Comparison of ENCODE assay signal across 8 cellular contexts in the genomic region with DNA sequence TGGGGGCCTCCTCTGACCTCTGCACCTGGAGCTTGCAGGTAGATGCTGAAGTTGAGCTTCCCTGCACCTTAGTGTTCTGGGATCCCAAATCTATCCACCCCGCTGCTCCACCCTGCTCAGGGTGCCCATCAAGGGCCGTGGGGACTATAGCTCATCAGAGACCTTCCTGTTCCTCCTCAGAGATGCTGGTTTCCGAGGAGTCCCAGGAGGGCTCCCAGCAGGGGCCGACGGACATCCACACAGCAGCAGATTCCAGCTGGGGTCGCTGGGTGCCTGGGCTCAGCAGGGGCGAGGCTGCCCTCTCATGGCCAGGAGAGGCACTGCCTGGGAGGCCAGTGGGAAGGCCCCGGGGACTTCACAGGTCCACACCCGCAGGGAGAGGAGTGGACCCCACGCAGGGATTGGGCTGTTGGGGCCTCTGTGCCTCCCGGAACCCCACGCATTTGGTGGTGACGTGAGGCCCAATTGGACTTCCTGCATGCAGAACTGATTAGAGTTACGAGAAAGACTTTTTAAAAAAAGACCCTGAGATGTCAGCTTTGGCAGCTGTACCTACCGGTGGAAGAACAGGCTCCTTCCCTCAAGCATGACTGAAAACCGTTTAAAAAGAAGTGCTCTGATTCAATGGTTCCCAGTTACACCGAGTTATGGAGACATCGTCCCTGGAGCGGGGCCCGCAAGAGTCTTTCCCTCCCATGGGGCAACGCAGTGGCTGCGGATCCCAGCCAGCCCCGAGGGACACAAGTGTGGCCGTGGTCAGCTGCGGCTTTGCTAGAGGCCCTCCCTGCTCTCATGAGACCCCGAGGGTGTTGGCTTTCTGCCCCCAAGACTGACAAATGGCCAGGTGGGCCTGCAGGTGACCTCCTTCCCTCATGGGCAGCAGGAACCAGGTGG. TPM values are rescaled to one million over a fixed set of nuclear protein-coding genes. Genes with fewer than 3 reads are reported as not detected.
DNase-seq lines count a peak whose midpoint lies in the region; ATAC-seq and TF ChIP-seq lines count a peak whose summit lies in the region.

No MANE protein-coding gene starts in this region.

- peak overlapping the region; percentile 40 for H3K23ac ChIP-seq in neuronal stem cell (ENCODE audit: low read depth, low read length, poor library complexity)

- H3K79me2 ChIP-seq in PC-9 (ENCODE audit: low read depth) = peaks cover 19% of the 10 kb centered on the region
- H3K79me2 ChIP-seq in fibroblast of lung (ENCODE audit: control insufficient read depth, insufficient read depth, low read length) = no peaks in the 10 kb centered on the region

- DNase-seq in AG08396 (ENCODE audit: low spot score) (peak; percentile 88), HL-60 (ENCODE audit: low read depth in 1 of 2, low spot score in 1 of 2) (peak; percentile 74 to 86), PC-9 (peak; percentile 52 to 84), activated T-helper 1 cell treated with Interleukin-2 at 50 U/mL for 16 hours (ENCODE audit: low read depth) (peak; percentile 37), fibroblast of lung (ENCODE audit: low read depth in 2 of 2) (peak; percentile 45 to 60), neuronal stem cell (ENCODE audit: low spot score) (peak; percentile 53), superior temporal gyrus (ENCODE audit: extremely low spot score) (peak; percentile 58)

- BruUV-seq in PC-9 (replicated peaks; lab: Mats Ljungman, UMichigan) = no TSS peak

- no peak overlapping the region for H2BK12ac ChIP-seq in neuronal stem cell (ENCODE audit: low read length)

- H3K18ac ChIP-seq in neuronal stem cell (ENCODE audit: low read length) = peak overlapping the region; percentile 74

- H3K4ac ChIP-seq in neuronal stem cell (ENCODE audit: low read length) = no peak overlapping the region

- TF ChIP-seq CTCF in HL-60 (IDR thresholded peaks at IDR 0.05; ENCODE audit: insufficient read depth, low read length) (peak; percentile 98), PC-9 (conservative IDR thresholded peaks at IDR 0.05) (peak; percentile 97), fibroblast of lung (conservative IDR thresholded peaks at IDR 0.05 in 1 of 2, IDR thresholded peaks at IDR 0.05 in 1 of 2; ENCODE audit: low read depth in 1 of 2, low read length in 2 of 2) (peak; percentile 92 to 97)

- H4K8ac ChIP-seq in neuronal stem cell (ENCODE audit: low read depth, low read length) = peak overlapping the region; percentile 32

- H3F3A ChIP-seq in PC-9 (ENCODE audit: insufficient read depth, low read depth) = peaks cover 39% of the 10 kb centered on the region

- intact Hi-C loops in PC-9 (cut with micrococcal nuclease; ENCODE audit: unreplicated experiment) = loop anchor here (1.0 to 2.0 kb wide), 2 partner anchors 101 to 114 kb away; no protein-coding TSS in a partner anchor

- peaks cover 47% of the 10 kb centered on the region for H3K4me1 ChIP-seq in PC-9 (replicated peaks; ENCODE audit: insufficient read depth)
- no peaks in the 10 kb centered on the region for H3K4me1 ChIP-seq in fibroblast of lung (ENCODE audit: control insufficient read depth, extremely low read depth, insufficient read depth, low read length)
- H3K4me1 ChIP-seq in neuronal stem cell (ENCODE audit: control insufficient read depth in 2 of 2, insufficient read depth in 1 of 2, low read depth in 1 of 2, low read length in 2 of 2) = peaks cover 0 to 6% of the 10 kb centered on the region in 2 donors

- H3K9me3 ChIP-seq in PC-9 (ENCODE audit: insufficient read depth, low read depth) = no peaks in the 10 kb centered on the region
- H3K9me3 ChIP-seq in fibroblast of lung (ENCODE audit: control insufficient read depth, insufficient read depth, low read depth, low read length) = no peaks in the 10 kb centered on the region
- no peaks in the 10 kb centered on the region for H3K9me3 ChIP-seq in neuronal stem cell (replicated peaks in 1 of 2; ENCODE audit: control insufficient read depth in 2 of 2, insufficient read depth in 1 of 2, low read depth in 1 of 2, low read length in 2 of 2)

- H3K4me3 ChIP-seq in HL-60 (replicated peaks; ENCODE audit: insufficient read depth, low read length) = no peak overlapping the region
- H3K4me3 ChIP-seq in PC-9 = no peak overlapping the region
- no peak overlapping the region for H3K4me3 ChIP-seq in fibroblast of lung (replicated peaks in 1 of 4; ENCODE audit: control extremely low read depth in 1 of 4, insufficient read depth in 1 of 4, low read depth in 3 of 4, low read length in 4 of 4)
- H3K4me3 ChIP-seq in neuronal stem cell (ENCODE audit: low read length in 2 of 2) = peak overlapping the region in 1 of 2 donors; percentile 56

- H2BK15ac ChIP-seq in neuronal stem cell (ENCODE audit: low read length) = peak overlapping the region; percentile 72

- no peak overlapping the region for H2BK5ac ChIP-seq in neuronal stem cell (ENCODE audit: low read length)

- H3K79me1 ChIP-seq in neuronal stem cell (ENCODE audit: low read depth, low read length) = peaks cover 2% of the 10 kb centered on the region

- no peaks in the 10 kb centered on the region for H3K36me3 ChIP-seq in PC-9 (ENCODE audit: low read depth)
- H3K36me3 ChIP-seq in fibroblast of lung (ENCODE audit: control insufficient read depth, insufficient read depth, low read length) = no peaks in the 10 kb centered on the region
- no peaks in the 10 kb centered on the region for H3K36me3 ChIP-seq in neuronal stem cell (replicated peaks in 1 of 2; ENCODE audit: control insufficient read depth in 2 of 2, insufficient read depth in 2 of 2, low read length in 2 of 2)

- H2AFZ ChIP-seq in PC-9 (no peak overlapping the region), fibroblast of lung (ENCODE audit: low read length) (no peak overlapping the region), neuronal stem cell (ENCODE audit: low read length) (no peak overlapping the region)

- CTCF ChIA-PET in PC-9 (lab: Charles Lee) = interaction anchor here (0.7 to 1.5 kb wide), 9 partner anchors 12 to 209 kb away, joined by 3 to 5 read pairs (median 4); no protein-coding TSS in a partner anchor

- WGBS in neuronal stem cell (ENCODE audit: extremely low coverage in 2 of 2, insufficient read length in 2 of 2, insufficient replicate concordance in 1 of 2), 2 donors = no CpG with 5 or more reads among the region's 26 CpGs

- H3K27ac ChIP-seq in HL-60 (replicated peaks) = peak overlapping the region; percentile 70
- peak overlapping the region; percentile 76 for H3K27ac ChIP-seq in PC-9
- H3K27ac ChIP-seq in fibroblast of lung (ENCODE audit: insufficient read depth, low read length) = no peak overlapping the region
- H3K27ac ChIP-seq in neuronal stem cell (replicated peaks; ENCODE audit: low read length) = no peak overlapping the region

- H3K9me2 ChIP-seq in PC-9 (ENCODE audit: insufficient read depth) = no peaks in the 10 kb centered on the region

- POLR2A ChIA-PET in PC-9 (lab: Charles Lee; ENCODE audit: unreplicated experiment) = interaction anchor here (0.6 kb wide), 1 partner anchor 166 kb away, joined by 4 read pairs; no protein-coding TSS in a partner anchor

- H3K27me3 ChIP-seq in HL-60 (ENCODE audit: insufficient read depth, poor library complexity, severe bottlenecking) = no peaks in the 10 kb centered on the region
- no peaks in the 10 kb centered on the region for H3K27me3 ChIP-seq in PC-9 (ENCODE audit: insufficient read depth, low read depth)
- H3K27me3 ChIP-seq in fibroblast of lung (ENCODE audit: control insufficient read depth, insufficient read depth, low read length) = peaks cover 4% of the 10 kb centered on the region
- H3K27me3 ChIP-seq in neuronal stem cell (ENCODE audit: control insufficient read depth in 3 of 3, insufficient read depth in 3 of 3, low read depth in 1 of 3, low read length in 3 of 3) = peaks cover 0 to 32% (median 0%) of the 10 kb centered on the region in 3 experiments

- ATAC-seq in GM18861 (IDR thresholded peaks at IDR 0.05; ENCODE audit: unreplicated experiment) = peak; percentile 42

- no peak overlapping the region for H3K9ac ChIP-seq in fibroblast of lung (ENCODE audit: insufficient read depth, low read length)
- H3K9ac ChIP-seq in neuronal stem cell (ENCODE audit: low read depth, low read length, poor library complexity) = no peak overlapping the region

- H2BK120ac ChIP-seq in neuronal stem cell (ENCODE audit: low read depth, low read length) = no peak overlapping the region

- no peak overlapping the region for H3K14ac ChIP-seq in neuronal stem cell (ENCODE audit: low read length)

- no peak overlapping the region for H4K91ac ChIP-seq in neuronal stem cell (ENCODE audit: low read depth, low read length, poor library complexity)

- peak overlapping the region; percentile 94 for H2AK5ac ChIP-seq in neuronal stem cell (ENCODE audit: low read depth, low read length)

- H4K20me1 ChIP-seq in PC-9 (ENCODE audit: insufficient read depth) (no peaks in the 10 kb centered on the region), fibroblast of lung (ENCODE audit: control insufficient read depth, extremely low read depth, insufficient read depth, low read length) (no peaks in the 10 kb centered on the region)

- peak overlapping the region; percentile 49; the same call in 1 of the 2 replicates for H3K4me2 ChIP-seq in PC-9
- H3K4me2 ChIP-seq in fibroblast of lung (ENCODE audit: extremely low read depth, insufficient read depth, low read length) = no peak overlapping the region
- no peak overlapping the region for H3K4me2 ChIP-seq in neuronal stem cell (ENCODE audit: insufficient read depth, low read length, poor library complexity, severe bottlenecking)

RNA-seq across cellular contexts. Expression of a gene that starts 25.3 kb away (rescaled TPM):
- total RNA-seq in PC-9 (2021) = 14.1 and 19.3 TPM in 2 replicates
- total RNA-seq in fibroblast of lung = 0.26 and 0.50 TPM in 2 replicates
- 0.84 TPM in 1 of 2 replicates, not detected in the other for polyA plus RNA-seq in fibroblast of lung
- polyA plus RNA-seq in fibroblast of lung (2012) = 0.06 and 1.6 TPM in 2 replicates
- polyA minus RNA-seq in fibroblast of lung (ENCODE audit: low replicate concordance) = 0.12 and 1.5 TPM in 2 replicates
- polyA plus RNA-seq in neuronal stem cell (2013, experiment 1 of 2) = 3.5 TPM
- polyA plus RNA-seq in neuronal stem cell (2013, experiment 2 of 2) = 3.9 TPM

Comparison
In these comparisons a context has a peak if more than half of its experiments do, and no peak if none do; other contexts are left out.
1. DNase-seq: peak in every context shown above with its lines; median percentile 88 in AG08396; 80 in HL-60; 68 in PC-9; 58 in superior temporal gyrus; 53 in neuronal stem cell; 52 in fibroblast of lung; 37 in activated T-helper 1 cell treated with Interleukin-2 at 50 U/mL for 16 hours.
2. H3K27ac ChIP-seq: peak in HL-60 (single experiment) and PC-9 (single experiment); none in fibroblast of lung (single experiment) and neuronal stem cell (single experiment).
3. RNA of a gene that starts 25.3 kb away (total RNA-seq): 14.1 to 19.3 TPM in PC-9; 0.26 to 0.50 TPM in fibroblast of lung; every median in the first group is over 10 times any median in the second.
4. Peak in every context shown above with its lines, with median percentiles within 50 percentile points of each other: CTCF ChIP-seq.